In the genomic region with DNA sequence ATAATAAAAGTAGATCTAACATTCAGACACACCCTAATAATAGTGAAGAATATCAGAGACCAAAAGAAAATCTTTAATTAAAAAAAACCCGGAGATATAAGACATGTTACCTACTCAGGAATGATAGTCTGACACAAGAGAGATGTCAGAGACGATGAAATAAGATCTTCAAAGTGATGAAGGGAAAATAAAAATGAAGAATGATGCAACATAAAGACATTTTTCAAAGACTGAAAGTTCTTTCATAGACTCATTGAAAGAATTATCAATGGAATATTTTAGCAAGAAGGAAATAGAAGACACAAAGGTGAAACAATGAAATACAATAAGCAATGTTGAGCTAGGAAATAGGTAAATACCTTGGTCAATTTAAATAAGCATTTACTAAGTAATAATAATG, we compare ENCODE assay signal across 1 cellular context.
TF ChIP-seq lines count a peak whose summit lies in the region.

No MANE protein-coding gene starts in this region.

TF ChIP-seq in K562, 482 proteins besides CTCF, POLR2A, EP300 and RAD21:
- TF ChIP-seq, protein P1, sequence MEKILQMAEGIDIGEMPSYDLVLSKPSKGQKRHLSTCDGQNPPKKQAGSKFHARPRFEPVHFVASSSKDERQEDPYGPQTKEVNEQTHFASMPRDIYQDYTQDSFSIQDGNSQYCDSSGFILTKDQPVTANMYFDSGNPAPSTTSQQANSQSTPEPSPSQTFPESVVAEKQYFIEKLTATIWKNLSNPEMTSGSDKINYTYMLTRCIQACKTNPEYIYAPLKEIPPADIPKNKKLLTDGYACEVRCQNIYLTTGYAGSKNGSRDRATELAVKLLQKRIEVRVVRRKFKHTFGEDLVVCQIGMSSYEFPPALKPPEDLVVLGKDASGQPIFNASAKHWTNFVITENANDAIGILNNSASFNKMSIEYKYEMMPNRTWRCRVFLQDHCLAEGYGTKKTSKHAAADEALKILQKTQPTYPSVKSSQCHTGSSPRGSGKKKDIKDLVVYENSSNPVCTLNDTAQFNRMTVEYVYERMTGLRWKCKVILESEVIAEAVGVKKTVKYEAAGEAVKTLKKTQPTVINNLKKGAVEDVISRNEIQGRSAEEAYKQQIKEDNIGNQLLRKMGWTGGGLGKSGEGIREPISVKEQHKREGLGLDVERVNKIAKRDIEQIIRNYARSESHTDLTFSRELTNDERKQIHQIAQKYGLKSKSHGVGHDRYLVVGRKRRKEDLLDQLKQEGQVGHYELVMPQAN (IDR thresholded peaks at IDR 0.05; ENCODE audit: borderline replicate concordance) = no peak
- TF ChIP-seq CEBPG (CRISPR knock-in tag; IDR thresholded peaks at IDR 0.05) (no peak), CEBPG (tag; conservative IDR thresholded peaks at IDR 0.05 in 1 of 2, IDR thresholded peaks at IDR 0.05 in 1 of 2) (peak; percentile 28 to 69; a peak in 2 of 4 replicates), TRIM24 (IDR thresholded peaks at IDR 0.05) (peak in 1 of 2 experiments; percentile 21; a peak in 1 of 4 replicates), ATF3 (IDR thresholded peaks at IDR 0.05) (peak; percentile 56), ATF3 (CRISPR knock-in tag; conservative IDR thresholded peaks at IDR 0.05) (no peak)
